Comparison of ENCODE assay signal across 11 cellular contexts in the genomic region with DNA sequence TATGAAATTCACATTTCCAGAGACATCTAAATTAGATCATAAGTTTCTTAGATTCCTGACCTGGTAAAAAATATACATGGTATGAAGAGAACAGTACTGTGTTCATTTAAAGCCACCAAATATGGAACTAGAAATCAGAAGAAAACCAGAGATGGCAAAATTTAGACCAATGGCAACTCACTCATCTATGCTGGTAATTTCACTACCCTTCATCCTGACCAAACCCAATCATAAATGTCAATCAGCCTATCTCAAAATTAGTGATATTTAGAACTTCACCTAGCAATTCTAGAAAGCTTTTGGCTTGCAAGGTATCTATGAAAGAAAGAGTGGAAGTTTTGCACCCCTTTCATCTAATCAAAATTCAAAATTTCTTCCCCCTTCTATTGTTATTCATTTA.
A peak's percentile ranks its signal among the peaks of the same experiment; 100 is the strongest.
DNase-seq lines count a peak whose midpoint lies in the region; ATAC-seq and TF ChIP-seq lines count a peak whose summit lies in the region.
"Had no signal": no experiment of that assay in that cellular context is flagged by ENCODE, and none has a peak within 500 bp of the region (broad histone marks: within the 10 kb centered on the region; RNA-seq: fewer than 3 reads in every experiment).

No MANE protein-coding gene starts in this region.

- no peaks in the 10 kb centered on the region for H3K9me3 ChIP-seq in right lobe of liver
- H3K9me3 ChIP-seq: A549, left lung, tibial nerve had no signal

- peak; percentile 15 for ATAC-seq in HG02885 (IDR thresholded peaks at IDR 0.05; ENCODE audit: poor library complexity, unreplicated experiment)
- ATAC-seq in stimulated activated naive CD8-positive, alpha-beta T cell treated with anti-CD3 and anti-CD28 coated beads, Interleukin-15, Interleukin-2, amounts not matched to agents 100 U/mL and 50 U/mL, for 24 hours, result peak; percentile 50
- ATAC-seq in right lobe of liver, result no peak
- ATAC-seq: A549 had no signal

- H3K4me1 Mint-ChIP-seq in T-helper 2 cell treated with Interferon-gamma antibody and Interleukin-4, amounts not matched to agents 5 μg/mL and 100 μg/mL, for 36 hours (ENCODE audit: low read depth), result peaks cover 42% of the 10 kb centered on the region
- peaks cover 52% of the 10 kb centered on the region for H3K4me1 Mint-ChIP-seq in activated CD4-positive, alpha-beta memory T cell treated with anti-CD3 and anti-CD28 coated beads for 36 hours (ENCODE audit: low read depth)

- H3K27ac ChIP-seq in right lobe of liver, result no peak overlapping the region
- H3K27ac ChIP-seq: A549 had no signal

- TF ChIP-seq POLR2A in right lobe of liver (IDR thresholded peaks at IDR 0.05), result no peak

- H3K27ac Mint-ChIP-seq in T-helper 2 cell treated with Interferon-gamma antibody and Interleukin-4, amounts not matched to agents 5 μg/mL and 100 μg/mL, for 36 hours, result peak overlapping the region; percentile 91
- peak overlapping the region; percentile 85 for H3K27ac Mint-ChIP-seq in activated CD4-positive, alpha-beta memory T cell treated with anti-CD3 and anti-CD28 coated beads for 36 hours

- H3K9me3 Mint-ChIP-seq in T-helper 2 cell treated with Interferon-gamma antibody and Interleukin-4, amounts not matched to agents 5 μg/mL and 100 μg/mL, for 36 hours, result peaks cover 16% of the 10 kb centered on the region
- no peaks in the 10 kb centered on the region for H3K9me3 Mint-ChIP-seq in activated CD4-positive, alpha-beta memory T cell treated with anti-CD3 and anti-CD28 coated beads for 36 hours

- no peak for DNase-seq in T-helper 2 cell treated with Interferon-gamma antibody and Interleukin-4, amounts not matched to agents 5 μg/mL and 100 μg/mL, for 36 hours (ENCODE audit: low spot score)
- DNase-seq in T-helper 2 cell (no peak), retina (no peak), right lobe of liver (no peak), islet precursor cell (no peak)
- no peak for DNase-seq in activated CD4-positive, alpha-beta memory T cell treated with anti-CD3 and anti-CD28 coated beads for 36 hours
- no peak for DNase-seq in stimulated activated naive CD8-positive, alpha-beta T cell treated with anti-CD3 and anti-CD28 coated beads, Interleukin-15, Interleukin-2, amounts not matched to agents 100 U/mL and 50 U/mL, for 24 hours
- DNase-seq: left lung had no signal

- peaks cover 44% of the 10 kb centered on the region for H3K36me3 Mint-ChIP-seq in T-helper 2 cell treated with Interferon-gamma antibody and Interleukin-4, amounts not matched to agents 5 μg/mL and 100 μg/mL, for 36 hours (ENCODE audit: low read depth)
- H3K36me3 Mint-ChIP-seq in activated CD4-positive, alpha-beta memory T cell treated with anti-CD3 and anti-CD28 coated beads for 36 hours, result peaks cover 14% of the 10 kb centered on the region

- H3K4me3 ChIP-seq in right lobe of liver, result no peak overlapping the region
- H3K4me3 ChIP-seq: A549, left lung, tibial nerve had no signal

- H3K27me3 ChIP-seq in right lobe of liver, result no peaks in the 10 kb centered on the region
- H3K27me3 ChIP-seq: left lung, tibial nerve had no signal

- no peaks in the 10 kb centered on the region for H3K4me1 ChIP-seq in right lobe of liver
- H3K4me1 ChIP-seq: A549 had no signal

- H3K36me3 ChIP-seq in right lobe of liver, result no peaks in the 10 kb centered on the region
- H3K36me3 ChIP-seq: left lung, tibial nerve had no signal

- POLR2A ChIA-PET in activated CD4-positive, alpha-beta memory T cell treated with anti-CD3 and anti-CD28 coated beads for 36 hours (lab: Charles Lee), result interaction anchor here (0.7 to 2.9 kb wide), 5 partner anchors 16 to 114 kb away, joined by 3 to 33 read pairs (median 17); partner anchors contain the start of gene NIBAN1

- intact Hi-C loops in activated CD4-positive, alpha-beta memory T cell treated with anti-CD3 and anti-CD28 coated beads for 36 hours (cut with micrococcal nuclease), result loop anchor here (2.0 to 5.0 kb wide), 3 partner anchors 112 to 1394 kb away; partner anchors contain the start of genes EDEM3, IVNS1ABP and SMG7
- intact Hi-C loops in right lobe of liver (cut with DNase I), result no loop called here

- TF ChIP-seq CTCF in right lobe of liver (IDR thresholded peaks at IDR 0.05), result no peak

- peak overlapping the region; percentile 72 for H3K4me3 Mint-ChIP-seq in T-helper 2 cell treated with Interferon-gamma antibody and Interleukin-4, amounts not matched to agents 5 μg/mL and 100 μg/mL, for 36 hours
- H3K4me3 Mint-ChIP-seq in activated CD4-positive, alpha-beta memory T cell treated with anti-CD3 and anti-CD28 coated beads for 36 hours, result peak overlapping the region; percentile 54

- H3K27me3 Mint-ChIP-seq in T-helper 2 cell treated with Interferon-gamma antibody and Interleukin-4, amounts not matched to agents 5 μg/mL and 100 μg/mL, for 36 hours (ENCODE audit: low read depth), result peaks cover 9% of the 10 kb centered on the region
- H3K27me3 Mint-ChIP-seq in activated CD4-positive, alpha-beta memory T cell treated with anti-CD3 and anti-CD28 coated beads for 36 hours, result no peaks in the 10 kb centered on the region

- CTCF ChIA-PET in activated CD4-positive, alpha-beta memory T cell treated with anti-CD3 and anti-CD28 coated beads for 36 hours (lab: Charles Lee), result interaction anchor here (0.6 to 1.7 kb wide), 8 partner anchors 16 to 372 kb away, joined by 3 to 8 read pairs (median 4); no protein-coding TSS in a partner anchor

Comparison
In these comparisons a context has a peak if more than half of its experiments do, and no peak if none do; other contexts are left out.
1. ATAC-seq: peak in HG02885 (single experiment) and stimulated activated naive CD8-positive, alpha-beta T cell treated with anti-CD3 and anti-CD28 coated beads, Interleukin-15, Interleukin-2, amounts not matched to agents 100 U/mL and 50 U/mL, for 24 hours (single experiment); none in right lobe of liver (0 of 4).